Comparison of ENCODE assay signal across 29 cellular contexts in the genomic region with DNA sequence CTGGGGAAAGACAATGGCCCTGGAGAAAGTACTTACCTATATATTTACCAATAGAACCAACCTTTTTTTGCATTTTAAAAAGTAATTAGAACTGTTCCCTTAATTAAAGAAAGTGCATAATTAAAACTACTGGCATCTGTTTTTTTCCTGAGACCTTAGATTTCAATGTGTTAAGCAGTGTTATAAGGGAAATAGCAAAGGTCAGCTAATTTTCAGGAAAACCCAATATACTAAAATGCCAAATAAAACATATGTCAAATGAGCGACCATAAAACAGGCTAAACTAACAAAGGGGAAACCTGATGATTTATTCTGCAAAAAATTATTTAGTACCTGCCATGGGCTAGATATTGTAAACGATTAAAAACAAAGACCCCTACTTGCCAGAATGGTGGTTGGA.
"Had no signal": no experiment of that assay in that cellular context is flagged by ENCODE, and none has a peak within 500 bp of the region (broad histone marks: within the 10 kb centered on the region; RNA-seq: fewer than 3 reads in every experiment).

No MANE protein-coding gene starts in this region.

- H3K4me1 ChIP-seq: ascending aorta, breast epithelium had no signal

- H3K9me3 Mint-ChIP-seq: activated CD4-positive, alpha-beta memory T cell treated with anti-CD3 and anti-CD28 coated beads, Interleukin-2, amount 10 ng/mL, durations not matched to agents 7 days and 5 days; activated CD4-positive, alpha-beta T cell treated with anti-CD3 and anti-CD28 coated beads, Interleukin-2, amount 10 ng/mL, durations not matched to agents 24 days and 14 days; activated naive CD4-positive, alpha-beta T cell treated with anti-CD3 and anti-CD28 coated beads, Interleukin-2, amount 10 ng/mL, durations not matched to agents 7 days and 5 days; activated naive CD4-positive, alpha-beta T cell treated with anti-CD3 and anti-CD28 coated beads, Interleukin-2, amount 50 U/mL, for 72 hours; activated naive CD8-positive, alpha-beta T cell treated with anti-CD3 and anti-CD28 coated beads, Interleukin-2, amount 10 ng/mL, durations not matched to agents 7 days and 5 days; activated T-cell treated with anti-CD3 and anti-CD28 coated beads, Interleukin-2, amount 50 U/mL, for 24 hours; activated T-cell treated with anti-CD3 and anti-CD28 coated beads, Interleukin-2, amount 50 U/mL, for 72 hours; brain; T-helper 2 cell treated with Interferon-gamma antibody and Interleukin-4, amounts not matched to agents 5 μg/mL and 100 μg/mL, for 36 hours had no signal

- H3K4me3 ChIP-seq: ascending aorta, breast epithelium, cardiac muscle cell, colonic mucosa had no signal

- ATAC-seq: activated CD4-positive, alpha-beta T cell treated with anti-CD3 and anti-CD28 coated beads for 36 hours; activated naive CD4-positive, alpha-beta T cell treated with anti-CD3 and anti-CD28 coated beads, Interleukin-2, amount 50 U/mL, for 72 hours; activated T-cell treated with anti-CD3 and anti-CD28 coated beads, Interleukin-2, amount 50 U/mL, for 72 hours; esophagus mucosa; T-helper 17 cell had no signal

- H3K27me3 Mint-ChIP-seq: activated CD4-positive, alpha-beta memory T cell treated with anti-CD3 and anti-CD28 coated beads, Interleukin-2, amount 10 ng/mL, durations not matched to agents 7 days and 5 days; activated CD4-positive, alpha-beta T cell treated with anti-CD3 and anti-CD28 coated beads for 36 hours; activated CD4-positive, alpha-beta T cell treated with anti-CD3 and anti-CD28 coated beads, Interleukin-2, amount 10 ng/mL, durations not matched to agents 24 days and 14 days; activated naive CD4-positive, alpha-beta T cell treated with anti-CD3 and anti-CD28 coated beads, Interleukin-2, amount 10 ng/mL, durations not matched to agents 7 days and 5 days; activated T-cell treated with anti-CD3 and anti-CD28 coated beads, Interleukin-2, amount 50 U/mL, for 24 hours; brain; T-helper 17 cell had no signal

- H3K36me3 ChIP-seq: ascending aorta, breast epithelium, cardiac muscle cell, colonic mucosa had no signal

- H3K27me3 ChIP-seq: ascending aorta, breast epithelium, cardiac muscle cell, colonic mucosa had no signal

- H3K36me3 Mint-ChIP-seq: activated naive CD4-positive, alpha-beta T cell treated with anti-CD3 and anti-CD28 coated beads, Interleukin-2, amount 10 ng/mL, durations not matched to agents 7 days and 5 days; activated naive CD4-positive, alpha-beta T cell treated with anti-CD3 and anti-CD28 coated beads, Interleukin-2, amount 50 U/mL, for 72 hours; activated naive CD8-positive, alpha-beta T cell treated with anti-CD3 and anti-CD28 coated beads, Interleukin-2, amount 10 ng/mL, durations not matched to agents 7 days and 5 days; brain had no signal

- H3K4me1 Mint-ChIP-seq: activated CD4-positive, alpha-beta memory T cell treated with anti-CD3 and anti-CD28 coated beads, Interleukin-2, amount 10 ng/mL, durations not matched to agents 7 days and 5 days; activated CD4-positive, alpha-beta T cell treated with anti-CD3 and anti-CD28 coated beads for 36 hours; activated CD4-positive, alpha-beta T cell treated with anti-CD3 and anti-CD28 coated beads, Interleukin-2, amount 10 ng/mL, durations not matched to agents 24 days and 14 days; activated naive CD4-positive, alpha-beta T cell treated with anti-CD3 and anti-CD28 coated beads, Interleukin-2, amount 10 ng/mL, durations not matched to agents 7 days and 5 days; activated naive CD8-positive, alpha-beta T cell treated with anti-CD3 and anti-CD28 coated beads, Interleukin-2, amount 10 ng/mL, durations not matched to agents 7 days and 5 days; brain; T-helper 17 cell had no signal

- H3K4me3 Mint-ChIP-seq: activated CD4-positive, alpha-beta memory T cell treated with anti-CD3 and anti-CD28 coated beads, Interleukin-2, amount 10 ng/mL, durations not matched to agents 7 days and 5 days; activated CD4-positive, alpha-beta T cell treated with anti-CD3 and anti-CD28 coated beads for 36 hours; activated CD4-positive, alpha-beta T cell treated with anti-CD3 and anti-CD28 coated beads, Interleukin-2, amount 10 ng/mL, durations not matched to agents 24 days and 14 days; activated naive CD4-positive, alpha-beta T cell treated with anti-CD3 and anti-CD28 coated beads, Interleukin-2, amount 10 ng/mL, durations not matched to agents 7 days and 5 days; activated naive CD8-positive, alpha-beta T cell treated with anti-CD3 and anti-CD28 coated beads, Interleukin-2, amount 10 ng/mL, durations not matched to agents 7 days and 5 days; activated T-cell treated with anti-CD3 and anti-CD28 coated beads, Interleukin-2, amount 50 U/mL, for 24 hours; activated T-cell treated with anti-CD3 and anti-CD28 coated beads, Interleukin-2, amount 50 U/mL, for 72 hours; brain; T-helper 17 cell; T-helper 2 cell treated with Interferon-gamma antibody and Interleukin-4, amounts not matched to agents 5 μg/mL and 100 μg/mL, for 36 hours had no signal

- H3K27ac ChIP-seq: ascending aorta, breast epithelium, colonic mucosa had no signal

- DNase-seq: activated CD4-positive, alpha-beta memory T cell treated with anti-CD3 and anti-CD28 coated beads, Interleukin-2, amount 10 ng/mL, durations not matched to agents 7 days and 5 days; activated CD4-positive, alpha-beta T cell treated with anti-CD3 and anti-CD28 coated beads for 36 hours; activated CD4-positive, alpha-beta T cell treated with anti-CD3 and anti-CD28 coated beads, Interleukin-2, amount 10 ng/mL, durations not matched to agents 24 days and 14 days; activated CD4-positive, CD25-positive, alpha-beta regulatory T cell; activated CD4-positive, CD25-positive, alpha-beta regulatory T cell treated with anti-CD3 and anti-CD28 coated beads, Interleukin-2, amount 50 U/mL, for 72 hours; activated CD8-positive, alpha-beta memory T cell treated with anti-CD3 and anti-CD28 coated beads, Interleukin-2, amount 50 U/mL, for 48 hours; activated gamma-delta T cell; activated naive CD4-positive, alpha-beta T cell; activated naive CD4-positive, alpha-beta T cell treated with anti-CD3 and anti-CD28 coated beads, Interleukin-2, amount 10 ng/mL, durations not matched to agents 7 days and 5 days; activated naive CD8-positive, alpha-beta T cell treated with anti-CD3 and anti-CD28 coated beads, Interleukin-2, amount 10 ng/mL, durations not matched to agents 7 days and 5 days; activated T-cell treated with anti-CD3 and anti-CD28 coated beads for 4 hours; activated T-cell treated with anti-CD3 and anti-CD28 coated beads, Interleukin-2, amount 50 U/mL, for 24 hours; activated T-cell treated with anti-CD3 and anti-CD28 coated beads, Interleukin-2, amount 50 U/mL, for 72 hours; central memory CD4-positive, alpha-beta T cell; cerebellar nuclear complex; colonic mucosa; effector CD8-positive, alpha-beta T cell; foreskin fibroblast; head of caudate nucleus; T-helper 17 cell; T1000 had no signal

- H3K27ac Mint-ChIP-seq: activated CD4-positive, alpha-beta memory T cell treated with anti-CD3 and anti-CD28 coated beads, Interleukin-2, amount 10 ng/mL, durations not matched to agents 7 days and 5 days; activated CD4-positive, alpha-beta T cell treated with anti-CD3 and anti-CD28 coated beads for 36 hours; activated CD4-positive, alpha-beta T cell treated with anti-CD3 and anti-CD28 coated beads, Interleukin-2, amount 10 ng/mL, durations not matched to agents 24 days and 14 days; activated naive CD4-positive, alpha-beta T cell treated with anti-CD3 and anti-CD28 coated beads, Interleukin-2, amount 10 ng/mL, durations not matched to agents 7 days and 5 days; activated naive CD4-positive, alpha-beta T cell treated with anti-CD3 and anti-CD28 coated beads, Interleukin-2, amount 50 U/mL, for 72 hours; activated naive CD8-positive, alpha-beta T cell treated with anti-CD3 and anti-CD28 coated beads, Interleukin-2, amount 10 ng/mL, durations not matched to agents 7 days and 5 days; activated T-cell treated with anti-CD3 and anti-CD28 coated beads, Interleukin-2, amount 50 U/mL, for 24 hours; activated T-cell treated with anti-CD3 and anti-CD28 coated beads, Interleukin-2, amount 50 U/mL, for 72 hours; T-helper 17 cell; T-helper 2 cell treated with Interferon-gamma antibody and Interleukin-4, amounts not matched to agents 5 μg/mL and 100 μg/mL, for 36 hours had no signal

- FAIRE-seq: frontal cortex had no signal

- H3K9me3 ChIP-seq: ascending aorta, breast epithelium, colonic mucosa had no signal
